ENCODE assay signal across 12 cellular contexts in the genomic region with DNA sequence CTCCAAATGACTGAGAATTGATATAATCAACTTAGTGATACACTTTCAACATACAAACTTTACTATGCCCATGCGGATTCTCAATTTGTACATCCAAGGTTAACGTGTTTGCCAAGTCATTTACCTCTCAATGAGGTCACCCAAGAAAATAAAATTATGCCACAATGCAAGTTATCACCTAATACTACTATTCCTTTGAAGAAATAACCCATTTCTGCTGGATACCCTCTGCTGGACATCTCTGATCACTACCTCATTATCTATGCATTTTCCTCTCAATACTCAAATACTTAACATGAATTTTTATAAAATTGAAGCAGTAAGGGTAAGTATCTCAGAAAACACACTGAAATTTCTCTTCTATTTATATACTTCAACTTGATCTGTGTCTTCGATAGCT. TPM values are rescaled to one million over a fixed set of nuclear protein-coding genes. Genes with fewer than 3 reads are reported as not detected.
DNase-seq lines count a peak whose midpoint lies in the region; ATAC-seq, FAIRE-seq and TF ChIP-seq lines count a peak whose summit lies in the region.
"Had no signal": no experiment of that assay in that cellular context is flagged by ENCODE, and none has a peak within 500 bp of the region (broad histone marks: within the 10 kb centered on the region; RNA-seq: fewer than 3 reads in every experiment).

No MANE protein-coding gene starts in this region.

- no peaks in the 10 kb centered on the region for H4K20me1 ChIP-seq in KMS-11 (ENCODE audit: insufficient read depth)
- no peaks in the 10 kb centered on the region for H4K20me1 ChIP-seq in GM12878 (ENCODE audit: control insufficient read depth, insufficient read depth)
- H4K20me1 ChIP-seq in neural progenitor cell (ENCODE audit: low read depth): peaks cover 88% of the 10 kb centered on the region

- peaks cover 20% of the 10 kb centered on the region for H3K4me1 ChIP-seq in KMS-11 (ENCODE audit: low read depth, poor library complexity, severe bottlenecking)
- H3K4me1 ChIP-seq in GM12878 (ENCODE audit: control insufficient read depth, insufficient read depth, low read length): no peaks in the 10 kb centered on the region
- H3K4me1 ChIP-seq in neural progenitor cell: no peaks in the 10 kb centered on the region

- 0 out of 3 replicates have a peak, but pooled peaks have one; percentile 38 for ATAC-seq in GM12878
- ATAC-seq in HG02571 (IDR thresholded peaks at IDR 0.05; ENCODE audit: unreplicated experiment): no peak

- H3K4me2 ChIP-seq in KMS-11 (no peak overlapping the region), GM12878 (ENCODE audit: control insufficient read depth, insufficient read depth) (no peak overlapping the region), neural progenitor cell (no peak overlapping the region)

- peaks cover 8% of the 10 kb centered on the region for H3K4me1 Mint-ChIP-seq in neural progenitor cell

- H3K4me3 Mint-ChIP-seq in neural progenitor cell: no peak overlapping the region
- H3K4me3 Mint-ChIP-seq: brain had no signal

- WGBS in GM12878 (ENCODE audit: insufficient coverage, insufficient replicate concordance, low lambda C conversion rate, missing lambda C conversion rate): 61% methylated on average over 3 of the region's 3 CpGs

- no peak overlapping the region for H3K9ac ChIP-seq in KMS-11
- no peak overlapping the region for H3K9ac ChIP-seq in GM12878 (ENCODE audit: control insufficient read depth, insufficient read depth, low read length)
- no peak overlapping the region for H3K9ac ChIP-seq in neural progenitor cell

- SMC1A ChIA-PET in GM12878 (lab: Charles Lee; ENCODE audit: uncharacterized antibody, unreplicated experiment): interaction anchor here (1.1 to 1.7 kb wide), 5 partner anchors 9 to 134 kb away, joined by 4 to 9 read pairs (median 4); no protein-coding TSS in a partner anchor

- no peak for TF ChIP-seq POLR2A in GM12878 (IDR thresholded peaks at IDR 0.05; ENCODE audit: low read depth, low read length)

- no peaks in the 10 kb centered on the region for H3K27me3 ChIP-seq in KMS-11 (ENCODE audit: insufficient read depth, low read depth)
- no peaks in the 10 kb centered on the region for H3K27me3 ChIP-seq in GM12878 (replicated peaks in 1 of 2; ENCODE audit: control insufficient read depth in 2 of 2, insufficient read depth in 2 of 2, low read length in 1 of 2)
- no peaks in the 10 kb centered on the region for H3K27me3 ChIP-seq in neural progenitor cell
- H3K27me3 ChIP-seq: SJCRH30 had no signal

- POLR2A ChIA-PET in GM12878 (lab: Charles Lee): interaction anchor here (1.2 kb wide), 1 partner anchor 11 kb away, joined by 4 read pairs; no protein-coding TSS in a partner anchor

- H2AFZ ChIP-seq in KMS-11 (ENCODE audit: low read depth) (no peak overlapping the region), GM12878 (ENCODE audit: control insufficient read depth, low read depth, low read length) (no peak overlapping the region), neural progenitor cell (replicated peaks) (no peak overlapping the region)

- RAD21 ChIA-PET in GM12878 (lab: Charles Lee; ENCODE audit: unreplicated experiment): interaction anchor here (1.4 to 1.6 kb wide), 2 partner anchors 8 to 12 kb away, joined by 4 to 8 read pairs; no protein-coding TSS in a partner anchor

- H3F3A ChIP-seq in neural progenitor cell (ENCODE audit: low read depth): peaks cover 4% of the 10 kb centered on the region

- no peak overlapping the region for H3K27ac ChIP-seq in KMS-11
- H3K27ac ChIP-seq in GM12878 (ENCODE audit: control insufficient read depth, insufficient read depth): no peak overlapping the region
- H3K27ac ChIP-seq in neural progenitor cell: no peak overlapping the region
- H3K27ac ChIP-seq: SJCRH30 had no signal

- peak; percentile 6 for DNase-seq in DMS53 (lab: John Stamatoyannopoulos, UW)
- no peak for DNase-seq in DMS53 treated with DMSO at 0.1 percent for 48 hours (lab: John Stamatoyannopoulos, UW; ENCODE audit: unreplicated experiment)
- no peak for DNase-seq in GM12878 (ENCODE audit: low read depth, low spot score)
- no peak for DNase-seq in neural progenitor cell (ENCODE audit: low spot score)
- no peak for DNase-seq in SW 1271 (lab: John Stamatoyannopoulos, UW)
- DNase-seq in H4 (ENCODE audit: low spot score): no peak
- DNase-seq: 8988T, SJCRH30 had no signal

- TF ChIP-seq EP300 in GM12878 (IDR thresholded peaks at IDR 0.05; ENCODE audit: borderline replicate concordance in 1 of 2, control insufficient read depth in 1 of 2, low read depth in 2 of 2, low read length in 2 of 2): no peak

- CTCF ChIA-PET in GM12878 (lab: Yijun Ruan, JAX): interaction anchor here (0.9 to 2.7 kb wide), 4 partner anchors 8 to 245 kb away, joined by 3 to 13 read pairs (median 4); no protein-coding TSS in a partner anchor

- H3K36me3 ChIP-seq in KMS-11 (ENCODE audit: insufficient read depth): no peaks in the 10 kb centered on the region
- H3K36me3 ChIP-seq in GM12878 (ENCODE audit: control insufficient read depth in 2 of 2, insufficient read depth in 2 of 2, low read length in 1 of 2): no peaks in the 10 kb centered on the region
- peaks cover 14% of the 10 kb centered on the region for H3K36me3 ChIP-seq in neural progenitor cell

- BruUV-seq in GM12878 (replicated peaks; lab: Mats Ljungman, UMichigan): no TSS peak

- H3K9me3 ChIP-seq in GM12878 (replicated peaks; ENCODE audit: control insufficient read depth, insufficient read depth, low read length): no peaks in the 10 kb centered on the region; the same call in 2 of the 3 replicates
- no peaks in the 10 kb centered on the region for H3K9me3 ChIP-seq in neural progenitor cell (ENCODE audit: low read depth)
- H3K9me3 ChIP-seq: SJCRH30 had no signal

- in situ Hi-C loops in GM12878 (cut with MboI): no loop called here

- H3K36me3 Mint-ChIP-seq in neural progenitor cell: peaks cover 29% of the 10 kb centered on the region

- no peaks in the 10 kb centered on the region for H3K27me3 Mint-ChIP-seq in neural progenitor cell (ENCODE audit: insufficient read depth, low read depth)
- H3K27me3 Mint-ChIP-seq: brain had no signal

- no peaks in the 10 kb centered on the region for H3K9me3 Mint-ChIP-seq in neural progenitor cell
- H3K9me3 Mint-ChIP-seq: brain had no signal

- intact Hi-C loops in GM12878 (cut with micrococcal nuclease; ENCODE audit: unreplicated experiment): no loop called here

- H3K79me2 ChIP-seq in KMS-11 (ENCODE audit: insufficient read depth, low read depth): peaks cover 45% of the 10 kb centered on the region; the same call in 1 of the 2 replicates
- no peaks in the 10 kb centered on the region for H3K79me2 ChIP-seq in GM12878 (ENCODE audit: control insufficient read depth, insufficient read depth, low read length)
- peaks cover 100% of the 10 kb centered on the region for H3K79me2 ChIP-seq in neural progenitor cell (ENCODE audit: low read depth)

- no peak for FAIRE-seq in GM12878 (lab: Jason Lieb, UNC)

- TF ChIP-seq CTCF in KMS-11 (conservative IDR thresholded peaks at IDR 0.05; ENCODE audit: low read depth, low read length): peak; percentile 58
- peak in 1 of 3 experiments; percentile 19; a peak in 1 of 6 replicates for TF ChIP-seq CTCF in GM12878 (IDR thresholded peaks at IDR 0.05 in 2 of 3, conservative IDR thresholded peaks at IDR 0.05 in 1 of 3; ENCODE audit: control insufficient read depth in 2 of 3, extremely low read depth in 1 of 3, insufficient read depth in 1 of 3, low read depth in 3 of 3, low read length in 3 of 3)
- TF ChIP-seq CTCF in neural progenitor cell (IDR thresholded peaks at IDR 0.05): peak; percentile 42

- no peak overlapping the region for H3K4me3 ChIP-seq in KMS-11 (IDR thresholded peaks at IDR 0.05; ENCODE audit: insufficient read depth, low read depth, low read length)
- H3K4me3 ChIP-seq in GM12878: no peak overlapping the region
- no peak overlapping the region for H3K4me3 ChIP-seq in neural progenitor cell
- H3K4me3 ChIP-seq: lung, SJCRH30 had no signal

- no peak for TF ChIP-seq RAD21 in GM12878 (IDR thresholded peaks at IDR 0.05; ENCODE audit: insufficient read depth, low read depth, low read length)

- H3K27ac Mint-ChIP-seq in neural progenitor cell: no peak overlapping the region

TF ChIP-seq in GM12878, 131 proteins besides CTCF, POLR2A, EP300 and RAD21 (continues in another document):
- TF ChIP-seq NFXL1 (IDR thresholded peaks at IDR 0.05; ENCODE audit: borderline replicate concordance) (no peak), CBX5 (IDR thresholded peaks at IDR 0.05; ENCODE audit: low read depth) (no peak), MXI1 (IDR thresholded peaks at IDR 0.05; ENCODE audit: low read depth, low read length) (no peak), NR2F1 (conservative IDR thresholded peaks at IDR 0.05) (no peak), IKZF1 (conservative IDR thresholded peaks at IDR 0.05) (no peak), JUNB (IDR thresholded peaks at IDR 0.05) (no peak)
- TF ChIP-seq, protein P1, sequence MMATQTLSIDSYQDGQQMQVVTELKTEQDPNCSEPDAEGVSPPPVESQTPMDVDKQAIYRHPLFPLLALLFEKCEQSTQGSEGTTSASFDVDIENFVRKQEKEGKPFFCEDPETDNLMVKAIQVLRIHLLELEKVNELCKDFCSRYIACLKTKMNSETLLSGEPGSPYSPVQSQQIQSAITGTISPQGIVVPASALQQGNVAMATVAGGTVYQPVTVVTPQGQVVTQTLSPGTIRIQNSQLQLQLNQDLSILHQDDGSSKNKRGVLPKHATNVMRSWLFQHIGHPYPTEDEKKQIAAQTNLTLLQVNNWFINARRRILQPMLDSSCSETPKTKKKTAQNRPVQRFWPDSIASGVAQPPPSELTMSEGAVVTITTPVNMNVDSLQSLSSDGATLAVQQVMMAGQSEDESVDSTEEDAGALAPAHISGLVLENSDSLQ (IDR thresholded peaks at IDR 0.05): no peak

RNA-seq across cellular contexts. Expression of a gene that starts 12.7 kb away (rescaled TPM):
- 81.6 and 94.0 TPM in 2 replicates for total RNA-seq in GM12878 (2013; cell fraction: nucleolus; rRNA removed)
- total RNA-seq in GM12878 (2014; rRNA removed) (3.1 and 3.5 TPM in 2 replicates), GM12878 (2014; rRNA removed; fragmentation: Illumina TruSeq; extraction: Trizol) (2.4 and 2.7 TPM in 2 replicates), GM12878 (2021) (3.2 and 4.0 TPM in 2 replicates), neural progenitor cell (ENCODE audit: low replicate concordance) (82.3 and 109 TPM in 2 replicates)
- 10.1 TPM for polyA plus RNA-seq in GM12878 (2011; ENCODE audit: low read depth)
- polyA plus RNA-seq in GM12878 (2011; rRNA removed) (27.1 and 43.6 TPM in 2 replicates), GM12878 (2014; fragmentation: Illumina TruSeq; extraction: Trizol) (2.0 and 2.9 TPM in 2 replicates), GM12878 (2014; fragmentation: Nextera tagmentation; extraction: Ambion mirVana) (1 to 10 TPM in 1 of 2 experiments, under 1 TPM in 1; 0.98 to 1.5 TPM), GM12878 (2014; rRNA removed) (1.8 and 3.2 TPM in 2 replicates), GM12878 (2016; fragmentation: Nextera tagmentation; extraction: Ambion mirVana) (10 to 100 TPM in 1 of 2 experiments, 1 to 10 TPM in 1; 8.3 to 10.5 TPM)
- 8.7 and 10.7 TPM in 2 replicates for polyA plus RNA-seq in GM12878 (2011; cell fraction: cytosol; rRNA removed)
- 15.3 and 18.0 TPM in 2 replicates for polyA plus RNA-seq in GM12878 (2011; cell fraction: nucleus; rRNA removed)
- 10.2 and 15.8 TPM in 2 replicates for polyA plus RNA-seq in GM12878 (2012)
- 14.0 and 19.8 TPM in 2 replicates for polyA minus RNA-seq in GM12878 (2011; rRNA and poly(A)+ RNA removed)
- polyA minus RNA-seq in GM12878 (2011; cell fraction: cytosol; rRNA and poly(A)+ RNA removed): 7.9 and 10.4 TPM in 2 replicates
- 19.5 and 24.5 TPM in 2 replicates for polyA minus RNA-seq in GM12878 (2011; cell fraction: nucleus; rRNA and poly(A)+ RNA removed)
- 32.9 and 42.3 TPM in 2 replicates for total RNA-seq in H4 (2014; rRNA removed; shearing (Covaris generic))
